In genomic region chr16:50692999-50693781, GRCh38 we compare ENCODE assay signal across 1 cellular context.
TF ChIP-seq lines count a peak whose summit lies in the region.

Gene NOD2, plus strand, starts transcription at chr16:50693606. Its CDS starts 5,890 bp downstream, at chr16:50699496.

TF ChIP-seq in HepG2, 621 proteins besides CTCF, POLR2A, EP300 and RAD21 (continued from another document):
- TF ChIP-seq ZNF687 (CRISPR knock-in tag; IDR thresholded peaks at IDR 0.05) (peak; percentile 45; the same call in 1 of the 2 replicates), ZSCAN22 (CRISPR knock-in tag; IDR thresholded peaks at IDR 0.05) (no peak), RBM39 (IDR thresholded peaks at IDR 0.05; ENCODE audit: low read depth, low read length, poor library complexity, severe bottlenecking) (peak; percentile 42), FLYWCH1 (CRISPR knock-in tag; IDR thresholded peaks at IDR 0.05) (0 out of 2 replicates have a peak, but pooled peaks have one; percentile 41), ZNF574 (CRISPR knock-in tag; IDR thresholded peaks at IDR 0.05) (peak; percentile 19; the same call in 1 of the 2 replicates), SRSF1 (optimal IDR thresholded peaks at IDR 0.05; ENCODE audit: low read depth, low read length) (peak; percentile 36), SP4 (CRISPR knock-in tag; IDR thresholded peaks at IDR 0.05) (peak; percentile 55; the same call in 1 of the 2 replicates), ZBTB40 (IDR thresholded peaks at IDR 0.05) (0 out of 2 replicates have a peak, but pooled peaks have one; percentile 1), ZBTB40 (CRISPR knock-in tag; IDR thresholded peaks at IDR 0.05) (no peak), CC2D1A (CRISPR knock-in tag; IDR thresholded peaks at IDR 0.05) (no peak), ZMYM3 (CRISPR knock-in tag; IDR thresholded peaks at IDR 0.05) (0 out of 2 replicates have a peak, but pooled peaks have one; percentile 8), PAX8 (CRISPR knock-in tag; IDR thresholded peaks at IDR 0.05; ENCODE audit: borderline replicate concordance) (no peak)
